9 cellular contexts compared by ENCODE assay signal in the genomic region with DNA sequence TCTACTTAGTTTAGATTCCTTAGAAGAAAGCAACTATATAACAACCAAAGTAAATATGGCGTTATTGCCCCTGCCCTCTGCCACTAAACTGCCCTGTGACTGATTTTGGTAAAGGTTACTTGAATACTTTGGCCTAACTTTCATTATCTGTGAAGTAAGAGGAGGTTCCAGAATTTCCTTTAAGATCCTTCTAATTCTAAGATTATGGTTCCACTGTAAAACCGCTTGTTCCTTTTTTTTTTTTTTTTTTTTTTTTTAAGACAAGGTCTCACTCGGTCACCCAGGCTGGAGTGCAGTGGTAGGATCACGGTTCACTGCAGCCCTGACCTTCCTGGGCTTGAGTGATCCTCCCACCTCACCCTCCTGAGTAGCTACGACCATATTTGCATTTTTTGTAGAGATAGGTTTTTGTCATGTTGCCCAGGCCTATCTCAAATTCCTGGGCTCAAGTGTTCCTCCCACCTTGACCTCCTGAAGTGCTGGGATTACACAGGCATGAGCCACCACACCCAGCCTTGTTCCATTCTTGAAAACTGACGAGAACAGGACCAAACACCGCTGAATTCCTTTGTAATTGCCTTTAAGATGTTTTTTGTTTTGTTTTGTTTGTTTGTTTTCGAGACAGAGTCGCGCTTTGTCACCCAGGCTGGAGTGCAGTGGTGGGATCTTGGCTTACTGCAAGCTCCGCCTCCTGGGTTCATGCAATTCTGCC. TPM values are rescaled to one million over a fixed set of nuclear protein-coding genes. Genes with fewer than 3 reads are reported as not detected.
DNase-seq lines count a peak whose midpoint lies in the region; ATAC-seq and TF ChIP-seq lines count a peak whose summit lies in the region.
"Had no signal": no experiment of that assay in that cellular context is flagged by ENCODE, and none has a peak within 500 bp of the region (broad histone marks: within the 10 kb centered on the region; RNA-seq: fewer than 3 reads in every experiment).

No MANE protein-coding gene starts in this region.

- peaks cover 9% of the 10 kb centered on the region for H3K36me3 ChIP-seq in mesendoderm (ENCODE audit: control insufficient read depth, insufficient read depth, low read length)
- peaks cover 9 to 36% (median 26%) of the 10 kb centered on the region in 4 donors for H3K36me3 ChIP-seq in esophagus muscularis mucosa

- H3K4me2 ChIP-seq in mesendoderm (ENCODE audit: low read length): no peak overlapping the region

- no peaks in the 10 kb centered on the region for H3K9me3 ChIP-seq in esophagus muscularis mucosa

- H3K79me2 ChIP-seq in mesendoderm (ENCODE audit: control insufficient read depth, insufficient read depth, low read length): peaks cover 67% of the 10 kb centered on the region

- H3K23ac ChIP-seq in mesendoderm (ENCODE audit: low read length): no peak overlapping the region

- no peak for TF ChIP-seq CTCF in esophagus muscularis mucosa (IDR thresholded peaks at IDR 0.05)

- ATAC-seq in GM18858 (IDR thresholded peaks at IDR 0.05; ENCODE audit: unreplicated experiment) (peak; percentile 73), HG02852 (IDR thresholded peaks at IDR 0.05; ENCODE audit: unreplicated experiment) (peak; percentile 81)

- H3K56ac ChIP-seq in mesendoderm (ENCODE audit: low read length): no peak overlapping the region

- H3K18ac ChIP-seq in mesendoderm (ENCODE audit: low read length): no peak overlapping the region

- peaks cover 9% of the 10 kb centered on the region for H3K79me1 ChIP-seq in mesendoderm (ENCODE audit: low read length)

- peak; percentile 22 for DNase-seq in UCSD-AML1 (lab: John Stamatoyannopoulos, UW; ENCODE audit: unreplicated experiment)
- DNase-seq in mesendoderm: peak; percentile 87
- no peak for DNase-seq in esophagus muscularis mucosa (ENCODE audit: extremely low spot score)
- no peak for DNase-seq in activated CD8-positive, alpha-beta memory T cell treated with anti-CD3 and anti-CD28 coated beads, Interleukin-2, amount 50 U/mL, for 48 hours
- no peak for DNase-seq in cortex of kidney (lab: John Stamatoyannopoulos, UW)
- DNase-seq in stimulated activated CD4-positive, alpha-beta T cell treated with anti-CD3 and anti-CD28 coated beads, Interleukin-2, amount 100 ng/mL, for 48 hours: no peak
- DNase-seq: left cardiac atrium had no signal

- H3K27me3 ChIP-seq in mesendoderm (ENCODE audit: insufficient read depth, low read length, poor library complexity) (no peaks in the 10 kb centered on the region), esophagus muscularis mucosa (no peaks in the 10 kb centered on the region)

- no peak overlapping the region for H3K4ac ChIP-seq in mesendoderm (ENCODE audit: low read depth, low read length)

- no peak overlapping the region for H3K9ac ChIP-seq in mesendoderm (ENCODE audit: low read length)

- no peak overlapping the region for H4K5ac ChIP-seq in mesendoderm (ENCODE audit: low read length)

- H3K4me3 ChIP-seq in mesendoderm (ENCODE audit: low read length) (no peak overlapping the region), esophagus muscularis mucosa (no peak overlapping the region)

- H4K8ac ChIP-seq in mesendoderm (ENCODE audit: low read depth, low read length): no peak overlapping the region

- peaks cover 1% of the 10 kb centered on the region for H3K4me1 ChIP-seq in mesendoderm (ENCODE audit: control insufficient read depth, low read depth, low read length)
- peaks cover 11 to 69% (median 60%) of the 10 kb centered on the region in 4 donors for H3K4me1 ChIP-seq in esophagus muscularis mucosa

- intact Hi-C loops in esophagus muscularis mucosa (cut with DNase I): no loop called here

- no CpG with 5 or more reads among the region's 11 CpGs for WGBS in mesendoderm (ENCODE audit: extremely low coverage, insufficient coverage, low lambda C conversion rate)
- WGBS in esophagus muscularis mucosa: 77% methylated on average over 10 of the region's 11 CpGs

- H2BK120ac ChIP-seq in mesendoderm (ENCODE audit: low read depth, low read length): no peak overlapping the region

- no peak overlapping the region for H2BK15ac ChIP-seq in mesendoderm (replicated peaks; ENCODE audit: low read depth)

- H3K27ac ChIP-seq in mesendoderm (ENCODE audit: low read depth, low read length) (no peak overlapping the region), esophagus muscularis mucosa (replicated peaks in 1 of 4) (no peak overlapping the region)

- H2AK5ac ChIP-seq in mesendoderm (ENCODE audit: low read length): no peak overlapping the region

- no peak for TF ChIP-seq POLR2A in esophagus muscularis mucosa (IDR thresholded peaks at IDR 0.05; ENCODE audit: low read depth)

- H2BK5ac ChIP-seq in mesendoderm (ENCODE audit: low read length): no peak overlapping the region

- no peak for TF ChIP-seq EP300 in esophagus muscularis mucosa (IDR thresholded peaks at IDR 0.05)

RNA-seq across cellular contexts. Expression of a gene that starts 7.0 kb away (rescaled TPM):
- 34.7 TPM for polyA plus RNA-seq in mesendoderm (2013, experiment 1 of 2)
- 34.2 TPM for polyA plus RNA-seq in mesendoderm (2013, experiment 2 of 2)
- 10 to 100 TPM; 48.2 to 56.1 (median 51.3) TPM for total RNA-seq in esophagus muscularis mucosa

Comparison
In these comparisons a context has a peak if more than half of its experiments do, and no peak if none do; other contexts are left out.
1. DNase-seq: peak in UCSD-AML1 (single experiment) and mesendoderm (single experiment); none in esophagus muscularis mucosa (single experiment), activated CD8-positive, alpha-beta memory T cell treated with anti-CD3 and anti-CD28 coated beads, Interleukin-2, amount 50 U/mL, for 48 hours (single experiment), cortex of kidney (single experiment) and stimulated activated CD4-positive, alpha-beta T cell treated with anti-CD3 and anti-CD28 coated beads, Interleukin-2, amount 100 ng/mL, for 48 hours (0 of 2).